Comparison of ENCODE assay signal across 2 cellular contexts in the genomic region with DNA sequence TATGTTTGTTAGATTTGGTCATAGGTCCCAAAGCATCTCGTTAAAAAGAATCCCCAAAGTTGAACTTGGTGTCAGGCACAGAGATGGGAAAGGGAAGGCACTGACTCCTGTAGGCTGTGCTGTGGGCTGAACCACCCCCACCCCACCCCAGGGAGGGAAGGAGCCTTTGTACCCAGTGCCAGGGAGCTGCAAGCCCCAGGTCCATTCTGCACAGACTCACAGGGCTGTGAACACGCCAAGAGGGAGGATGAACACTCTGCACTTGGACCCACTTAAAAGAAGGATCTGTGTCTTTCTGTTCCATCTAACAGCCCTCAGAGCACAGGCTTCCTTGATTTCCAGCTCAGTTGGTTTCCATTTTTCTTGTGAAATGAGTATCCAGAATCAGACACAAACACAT.
TF ChIP-seq lines count a peak whose summit lies in the region.

No MANE protein-coding gene starts in this region.

TF ChIP-seq in HEK293, 187 proteins besides CTCF, POLR2A, EP300 and RAD21:
- TF ChIP-seq, protein P1, sequence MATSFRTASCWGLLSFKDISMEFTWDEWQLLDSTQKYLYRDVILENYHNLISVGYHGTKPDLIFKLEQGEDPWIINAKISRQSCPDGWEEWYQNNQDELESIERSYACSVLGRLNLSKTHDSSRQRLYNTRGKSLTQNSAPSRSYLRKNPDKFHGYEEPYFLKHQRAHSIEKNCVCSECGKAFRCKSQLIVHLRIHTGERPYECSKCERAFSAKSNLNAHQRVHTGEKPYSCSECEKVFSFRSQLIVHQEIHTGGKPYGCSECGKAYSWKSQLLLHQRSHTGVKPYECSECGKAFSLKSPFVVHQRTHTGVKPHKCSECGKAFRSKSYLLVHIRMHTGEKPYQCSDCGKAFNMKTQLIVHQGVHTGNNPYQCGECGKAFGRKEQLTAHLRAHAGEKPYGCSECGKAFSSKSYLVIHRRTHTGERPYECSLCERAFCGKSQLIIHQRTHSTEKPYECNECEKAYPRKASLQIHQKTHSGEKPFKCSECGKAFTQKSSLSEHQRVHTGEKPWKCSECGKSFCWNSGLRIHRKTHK (tag by site-specific recombination; IDR thresholded peaks at IDR 0.05): no peak
- 0 out of 2 replicates have a peak, but pooled peaks have one; percentile 13 for TF ChIP-seq ZFHX2 (tag by site-specific recombination; conservative IDR thresholded peaks at IDR 0.05)

TF ChIP-seq in liver, 16 proteins besides CTCF, POLR2A, EP300 and RAD21:
- peak; percentile 50 to 53 for TF ChIP-seq RXRA (IDR thresholded peaks at IDR 0.05)
- TF ChIP-seq YY1 (IDR thresholded peaks at IDR 0.05): no peak
- TF ChIP-seq FOXA2 (IDR thresholded peaks at IDR 0.05): no peak
- TF ChIP-seq EGR1 (IDR thresholded peaks at IDR 0.05; ENCODE audit: low read depth in 2 of 2): no peak
- TF ChIP-seq TAF1 (conservative IDR thresholded peaks at IDR 0.05): no peak
- no peak for TF ChIP-seq JUND (IDR thresholded peaks at IDR 0.05)
- TF ChIP-seq, protein P2, sequence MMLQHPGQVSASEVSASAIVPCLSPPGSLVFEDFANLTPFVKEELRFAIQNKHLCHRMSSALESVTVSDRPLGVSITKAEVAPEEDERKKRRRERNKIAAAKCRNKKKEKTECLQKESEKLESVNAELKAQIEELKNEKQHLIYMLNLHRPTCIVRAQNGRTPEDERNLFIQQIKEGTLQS (IDR thresholded peaks at IDR 0.05): no peak
- no peak for TF ChIP-seq GABPA (IDR thresholded peaks at IDR 0.05 in 1 of 2, conservative IDR thresholded peaks at IDR 0.05 in 1 of 2)
- TF ChIP-seq HNF4A (conservative IDR thresholded peaks at IDR 0.05): peak; percentile 80 to 89
- no peak for TF ChIP-seq NR2F2 (IDR thresholded peaks at IDR 0.05)
- no peak for TF ChIP-seq FOXA1 (IDR thresholded peaks at IDR 0.05)
- peak; percentile 43 for TF ChIP-seq HNF4G (IDR thresholded peaks at IDR 0.05)
- TF ChIP-seq, protein P3, sequence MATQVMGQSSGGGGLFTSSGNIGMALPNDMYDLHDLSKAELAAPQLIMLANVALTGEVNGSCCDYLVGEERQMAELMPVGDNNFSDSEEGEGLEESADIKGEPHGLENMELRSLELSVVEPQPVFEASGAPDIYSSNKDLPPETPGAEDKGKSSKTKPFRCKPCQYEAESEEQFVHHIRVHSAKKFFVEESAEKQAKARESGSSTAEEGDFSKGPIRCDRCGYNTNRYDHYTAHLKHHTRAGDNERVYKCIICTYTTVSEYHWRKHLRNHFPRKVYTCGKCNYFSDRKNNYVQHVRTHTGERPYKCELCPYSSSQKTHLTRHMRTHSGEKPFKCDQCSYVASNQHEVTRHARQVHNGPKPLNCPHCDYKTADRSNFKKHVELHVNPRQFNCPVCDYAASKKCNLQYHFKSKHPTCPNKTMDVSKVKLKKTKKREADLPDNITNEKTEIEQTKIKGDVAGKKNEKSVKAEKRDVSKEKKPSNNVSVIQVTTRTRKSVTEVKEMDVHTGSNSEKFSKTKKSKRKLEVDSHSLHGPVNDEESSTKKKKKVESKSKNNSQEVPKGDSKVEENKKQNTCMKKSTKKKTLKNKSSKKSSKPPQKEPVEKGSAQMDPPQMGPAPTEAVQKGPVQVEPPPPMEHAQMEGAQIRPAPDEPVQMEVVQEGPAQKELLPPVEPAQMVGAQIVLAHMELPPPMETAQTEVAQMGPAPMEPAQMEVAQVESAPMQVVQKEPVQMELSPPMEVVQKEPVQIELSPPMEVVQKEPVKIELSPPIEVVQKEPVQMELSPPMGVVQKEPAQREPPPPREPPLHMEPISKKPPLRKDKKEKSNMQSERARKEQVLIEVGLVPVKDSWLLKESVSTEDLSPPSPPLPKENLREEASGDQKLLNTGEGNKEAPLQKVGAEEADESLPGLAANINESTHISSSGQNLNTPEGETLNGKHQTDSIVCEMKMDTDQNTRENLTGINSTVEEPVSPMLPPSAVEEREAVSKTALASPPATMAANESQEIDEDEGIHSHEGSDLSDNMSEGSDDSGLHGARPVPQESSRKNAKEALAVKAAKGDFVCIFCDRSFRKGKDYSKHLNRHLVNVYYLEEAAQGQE (IDR thresholded peaks at IDR 0.05): peak; percentile 31
- TF ChIP-seq, protein P4, sequence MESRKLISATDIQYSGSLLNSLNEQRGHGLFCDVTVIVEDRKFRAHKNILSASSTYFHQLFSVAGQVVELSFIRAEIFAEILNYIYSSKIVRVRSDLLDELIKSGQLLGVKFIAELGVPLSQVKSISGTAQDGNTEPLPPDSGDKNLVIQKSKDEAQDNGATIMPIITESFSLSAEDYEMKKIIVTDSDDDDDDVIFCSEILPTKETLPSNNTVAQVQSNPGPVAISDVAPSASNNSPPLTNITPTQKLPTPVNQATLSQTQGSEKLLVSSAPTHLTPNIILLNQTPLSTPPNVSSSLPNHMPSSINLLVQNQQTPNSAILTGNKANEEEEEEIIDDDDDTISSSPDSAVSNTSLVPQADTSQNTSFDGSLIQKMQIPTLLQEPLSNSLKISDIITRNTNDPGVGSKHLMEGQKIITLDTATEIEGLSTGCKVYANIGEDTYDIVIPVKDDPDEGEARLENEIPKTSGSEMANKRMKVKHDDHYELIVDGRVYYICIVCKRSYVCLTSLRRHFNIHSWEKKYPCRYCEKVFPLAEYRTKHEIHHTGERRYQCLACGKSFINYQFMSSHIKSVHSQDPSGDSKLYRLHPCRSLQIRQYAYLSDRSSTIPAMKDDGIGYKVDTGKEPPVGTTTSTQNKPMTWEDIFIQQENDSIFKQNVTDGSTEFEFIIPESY (IDR thresholded peaks at IDR 0.05): no peak
- TF ChIP-seq SP1 (IDR thresholded peaks at IDR 0.05): peak; percentile 48
- TF ChIP-seq, protein P5, sequence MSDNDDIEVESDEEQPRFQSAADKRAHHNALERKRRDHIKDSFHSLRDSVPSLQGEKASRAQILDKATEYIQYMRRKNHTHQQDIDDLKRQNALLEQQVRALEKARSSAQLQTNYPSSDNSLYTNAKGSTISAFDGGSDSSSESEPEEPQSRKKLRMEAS (IDR thresholded peaks at IDR 0.05): no peak
